Comparison of ENCODE assay signal across 1 cellular context in the genomic region with DNA sequence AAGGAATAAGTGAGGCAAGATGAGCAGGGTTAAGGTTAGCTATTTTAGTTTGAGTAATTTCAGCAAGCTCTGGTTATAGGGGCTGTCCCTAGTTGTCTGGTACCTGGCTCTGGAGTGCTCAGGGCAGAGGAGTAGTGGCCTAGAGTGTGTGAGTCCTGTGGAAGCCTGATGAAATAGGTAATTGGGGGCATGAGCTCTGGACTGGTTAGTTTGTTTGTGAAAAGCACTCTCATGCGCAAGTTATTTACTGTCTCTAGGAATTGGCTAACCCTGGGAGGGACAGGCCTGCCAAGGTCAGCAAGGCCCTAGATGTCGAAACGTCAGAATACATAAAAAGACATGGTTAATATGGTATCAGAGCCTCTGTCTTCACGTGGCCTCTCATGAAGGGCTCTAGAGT.
TF ChIP-seq lines count a peak whose summit lies in the region.

No MANE protein-coding gene starts in this region.

TF ChIP-seq in HepG2, 621 proteins besides CTCF, POLR2A, EP300 and RAD21 (continued from another document and continues in another):
- TF ChIP-seq, protein P1, sequence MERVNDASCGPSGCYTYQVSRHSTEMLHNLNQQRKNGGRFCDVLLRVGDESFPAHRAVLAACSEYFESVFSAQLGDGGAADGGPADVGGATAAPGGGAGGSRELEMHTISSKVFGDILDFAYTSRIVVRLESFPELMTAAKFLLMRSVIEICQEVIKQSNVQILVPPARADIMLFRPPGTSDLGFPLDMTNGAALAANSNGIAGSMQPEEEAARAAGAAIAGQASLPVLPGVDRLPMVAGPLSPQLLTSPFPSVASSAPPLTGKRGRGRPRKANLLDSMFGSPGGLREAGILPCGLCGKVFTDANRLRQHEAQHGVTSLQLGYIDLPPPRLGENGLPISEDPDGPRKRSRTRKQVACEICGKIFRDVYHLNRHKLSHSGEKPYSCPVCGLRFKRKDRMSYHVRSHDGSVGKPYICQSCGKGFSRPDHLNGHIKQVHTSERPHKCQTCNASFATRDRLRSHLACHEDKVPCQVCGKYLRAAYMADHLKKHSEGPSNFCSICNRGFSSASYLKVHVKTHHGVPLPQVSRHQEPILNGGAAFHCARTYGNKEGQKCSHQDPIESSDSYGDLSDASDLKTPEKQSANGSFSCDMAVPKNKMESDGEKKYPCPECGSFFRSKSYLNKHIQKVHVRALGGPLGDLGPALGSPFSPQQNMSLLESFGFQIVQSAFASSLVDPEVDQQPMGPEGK (CRISPR knock-in tag; IDR thresholded peaks at IDR 0.05) = no peak
- 0 out of 2 replicates have a peak, but pooled peaks have one; percentile 43 for TF ChIP-seq RARA (CRISPR knock-in tag; IDR thresholded peaks at IDR 0.05)
- TF ChIP-seq TEAD3 (CRISPR knock-in tag; optimal IDR thresholded peaks at IDR 0.05; ENCODE audit: borderline replicate concordance) = no peak
- no peak for TF ChIP-seq SIX4 (CRISPR knock-in tag; IDR thresholded peaks at IDR 0.05)
- no peak for TF ChIP-seq ZNF10 (CRISPR knock-in tag; IDR thresholded peaks at IDR 0.05; ENCODE audit: borderline replicate concordance, low read depth)
- no peak for TF ChIP-seq ZNF354B (CRISPR knock-in tag; IDR thresholded peaks at IDR 0.05)
- TF ChIP-seq ZSCAN9 (CRISPR knock-in tag; IDR thresholded peaks at IDR 0.05; ENCODE audit: borderline replicate concordance) = no peak
- TF ChIP-seq GFI1 (CRISPR knock-in tag; IDR thresholded peaks at IDR 0.05; ENCODE audit: borderline replicate concordance) = no peak
- TF ChIP-seq, protein P2, sequence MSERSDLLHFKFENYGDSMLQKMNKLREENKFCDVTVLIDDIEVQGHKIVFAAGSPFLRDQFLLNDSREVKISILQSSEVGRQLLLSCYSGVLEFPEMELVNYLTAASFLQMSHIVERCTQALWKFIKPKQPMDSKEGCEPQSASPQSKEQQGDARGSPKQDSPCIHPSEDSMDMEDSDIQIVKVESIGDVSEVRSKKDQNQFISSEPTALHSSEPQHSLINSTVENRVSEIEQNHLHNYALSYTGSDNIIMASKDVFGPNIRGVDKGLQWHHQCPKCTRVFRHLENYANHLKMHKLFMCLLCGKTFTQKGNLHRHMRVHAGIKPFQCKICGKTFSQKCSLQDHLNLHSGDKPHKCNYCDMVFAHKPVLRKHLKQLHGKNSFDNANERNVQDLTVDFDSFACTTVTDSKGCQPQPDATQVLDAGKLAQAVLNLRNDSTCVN (CRISPR knock-in tag; IDR thresholded peaks at IDR 0.05; ENCODE audit: borderline replicate concordance) = peak; percentile 45; the same call in 1 of the 2 replicates
- peak; percentile 34; the same call in 1 of the 2 replicates for TF ChIP-seq GATAD2A (CRISPR knock-in tag; IDR thresholded peaks at IDR 0.05)
- TF ChIP-seq MAF1 (CRISPR knock-in tag; IDR thresholded peaks at IDR 0.05; ENCODE audit: borderline replicate concordance) = no peak
- TF ChIP-seq ONECUT2 (CRISPR knock-in tag; IDR thresholded peaks at IDR 0.05) = no peak
- TF ChIP-seq, protein P3, sequence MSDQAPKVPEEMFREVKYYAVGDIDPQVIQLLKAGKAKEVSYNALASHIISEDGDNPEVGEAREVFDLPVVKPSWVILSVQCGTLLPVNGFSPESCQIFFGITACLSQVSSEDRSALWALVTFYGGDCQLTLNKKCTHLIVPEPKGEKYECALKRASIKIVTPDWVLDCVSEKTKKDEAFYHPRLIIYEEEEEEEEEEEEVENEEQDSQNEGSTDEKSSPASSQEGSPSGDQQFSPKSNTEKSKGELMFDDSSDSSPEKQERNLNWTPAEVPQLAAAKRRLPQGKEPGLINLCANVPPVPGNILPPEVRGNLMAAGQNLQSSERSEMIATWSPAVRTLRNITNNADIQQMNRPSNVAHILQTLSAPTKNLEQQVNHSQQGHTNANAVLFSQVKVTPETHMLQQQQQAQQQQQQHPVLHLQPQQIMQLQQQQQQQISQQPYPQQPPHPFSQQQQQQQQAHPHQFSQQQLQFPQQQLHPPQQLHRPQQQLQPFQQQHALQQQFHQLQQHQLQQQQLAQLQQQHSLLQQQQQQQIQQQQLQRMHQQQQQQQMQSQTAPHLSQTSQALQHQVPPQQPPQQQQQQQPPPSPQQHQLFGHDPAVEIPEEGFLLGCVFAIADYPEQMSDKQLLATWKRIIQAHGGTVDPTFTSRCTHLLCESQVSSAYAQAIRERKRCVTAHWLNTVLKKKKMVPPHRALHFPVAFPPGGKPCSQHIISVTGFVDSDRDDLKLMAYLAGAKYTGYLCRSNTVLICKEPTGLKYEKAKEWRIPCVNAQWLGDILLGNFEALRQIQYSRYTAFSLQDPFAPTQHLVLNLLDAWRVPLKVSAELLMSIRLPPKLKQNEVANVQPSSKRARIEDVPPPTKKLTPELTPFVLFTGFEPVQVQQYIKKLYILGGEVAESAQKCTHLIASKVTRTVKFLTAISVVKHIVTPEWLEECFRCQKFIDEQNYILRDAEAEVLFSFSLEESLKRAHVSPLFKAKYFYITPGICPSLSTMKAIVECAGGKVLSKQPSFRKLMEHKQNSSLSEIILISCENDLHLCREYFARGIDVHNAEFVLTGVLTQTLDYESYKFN (CRISPR knock-in tag; conservative IDR thresholded peaks at IDR 0.05) = peak; percentile 32
- TF ChIP-seq SOX5 (CRISPR knock-in tag; IDR thresholded peaks at IDR 0.05; ENCODE audit: borderline replicate concordance) = peak; percentile 11; the same call in 1 of the 2 replicates
- TF ChIP-seq TRIM24 (CRISPR knock-in tag; IDR thresholded peaks at IDR 0.05) = no peak
- no peak for TF ChIP-seq NFIC (IDR thresholded peaks at IDR 0.05; ENCODE audit: low read length)
- no peak for TF ChIP-seq PCBP2 (optimal IDR thresholded peaks at IDR 0.05; ENCODE audit: low read depth, low read length, poor library complexity, severe bottlenecking)
- TF ChIP-seq FOSL2 (CRISPR knock-in tag; IDR thresholded peaks at IDR 0.05) = peak; percentile 48
- peak; percentile 79 for TF ChIP-seq BCL6 (CRISPR knock-in tag; IDR thresholded peaks at IDR 0.05)
- no peak for TF ChIP-seq KDM1A (CRISPR knock-in tag; IDR thresholded peaks at IDR 0.05)
- TF ChIP-seq ZNF563 (CRISPR knock-in tag; IDR thresholded peaks at IDR 0.05) = no peak
- no peak for TF ChIP-seq AGO2 (optimal IDR thresholded peaks at IDR 0.05; ENCODE audit: low read depth, low read length)
- TF ChIP-seq ZMYM4 (CRISPR knock-in tag; IDR thresholded peaks at IDR 0.05) = peak; percentile 67; the same call in 1 of the 2 replicates
- TF ChIP-seq SOX13 (IDR thresholded peaks at IDR 0.05) = no peak
- peak in 1 of 2 experiments; percentile 19; a peak in 1 of 4 replicates for TF ChIP-seq SOX13 (CRISPR knock-in tag; conservative IDR thresholded peaks at IDR 0.05 in 1 of 2, IDR thresholded peaks at IDR 0.05 in 1 of 2)
- no peak for TF ChIP-seq ZNF891 (CRISPR knock-in tag; IDR thresholded peaks at IDR 0.05)
- no peak for TF ChIP-seq CREM (IDR thresholded peaks at IDR 0.05)
- TF ChIP-seq CREM (CRISPR knock-in tag; IDR thresholded peaks at IDR 0.05) = no peak
- 0 out of 2 replicates have a peak, but pooled peaks have one; percentile 31 for TF ChIP-seq MED1 (CRISPR knock-in tag; IDR thresholded peaks at IDR 0.05)
- TF ChIP-seq SRSF1 (optimal IDR thresholded peaks at IDR 0.05; ENCODE audit: low read depth, low read length) = no peak
- TF ChIP-seq ZNF598 (CRISPR knock-in tag; IDR thresholded peaks at IDR 0.05; ENCODE audit: borderline replicate concordance) = no peak
- no peak for TF ChIP-seq ATF1 (CRISPR knock-in tag; IDR thresholded peaks at IDR 0.05)
- TF ChIP-seq SALL1 (CRISPR knock-in tag; IDR thresholded peaks at IDR 0.05) = peak; percentile 47
- TF ChIP-seq ZSCAN21 (CRISPR knock-in tag; IDR thresholded peaks at IDR 0.05; ENCODE audit: borderline replicate concordance) = no peak
- no peak for TF ChIP-seq PHB2 (IDR thresholded peaks at IDR 0.05; ENCODE audit: partially characterized antibody)
- no peak for TF ChIP-seq TBL1XR1 (IDR thresholded peaks at IDR 0.05; ENCODE audit: borderline replicate concordance, low read length, partially characterized antibody)
- TF ChIP-seq, protein P4, sequence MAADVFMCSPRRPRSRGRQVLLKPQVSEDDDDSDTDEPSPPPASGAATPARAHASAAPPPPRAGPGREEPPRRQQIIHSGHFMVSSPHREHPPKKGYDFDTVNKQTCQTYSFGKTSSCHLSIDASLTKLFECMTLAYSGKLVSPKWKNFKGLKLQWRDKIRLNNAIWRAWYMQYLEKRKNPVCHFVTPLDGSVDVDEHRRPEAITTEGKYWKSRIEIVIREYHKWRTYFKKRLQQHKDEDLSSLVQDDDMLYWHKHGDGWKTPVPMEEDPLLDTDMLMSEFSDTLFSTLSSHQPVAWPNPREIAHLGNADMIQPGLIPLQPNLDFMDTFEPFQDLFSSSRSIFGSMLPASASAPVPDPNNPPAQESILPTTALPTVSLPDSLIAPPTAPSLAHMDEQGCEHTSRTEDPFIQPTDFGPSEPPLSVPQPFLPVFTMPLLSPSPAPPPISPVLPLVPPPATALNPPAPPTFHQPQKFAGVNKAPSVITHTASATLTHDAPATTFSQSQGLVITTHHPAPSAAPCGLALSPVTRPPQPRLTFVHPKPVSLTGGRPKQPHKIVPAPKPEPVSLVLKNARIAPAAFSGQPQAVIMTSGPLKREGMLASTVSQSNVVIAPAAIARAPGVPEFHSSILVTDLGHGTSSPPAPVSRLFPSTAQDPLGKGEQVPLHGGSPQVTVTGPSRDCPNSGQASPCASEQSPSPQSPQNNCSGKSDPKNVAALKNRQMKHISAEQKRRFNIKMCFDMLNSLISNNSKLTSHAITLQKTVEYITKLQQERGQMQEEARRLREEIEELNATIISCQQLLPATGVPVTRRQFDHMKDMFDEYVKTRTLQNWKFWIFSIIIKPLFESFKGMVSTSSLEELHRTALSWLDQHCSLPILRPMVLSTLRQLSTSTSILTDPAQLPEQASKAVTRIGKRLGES (CRISPR knock-in tag; IDR thresholded peaks at IDR 0.05; ENCODE audit: borderline replicate concordance) = no peak
- no peak for TF ChIP-seq ZNF709 (CRISPR knock-in tag; IDR thresholded peaks at IDR 0.05)
- TF ChIP-seq NR2F2 (IDR thresholded peaks at IDR 0.05; ENCODE audit: borderline replicate concordance, low read depth) = no peak
- no peak for TF ChIP-seq JUNB (CRISPR knock-in tag; IDR thresholded peaks at IDR 0.05; ENCODE audit: borderline replicate concordance)
- TF ChIP-seq ZNF552 (CRISPR knock-in tag; IDR thresholded peaks at IDR 0.05; ENCODE audit: borderline replicate concordance) = no peak
- no peak for TF ChIP-seq ZNF605 (CRISPR knock-in tag; IDR thresholded peaks at IDR 0.05)
- TF ChIP-seq SSRP1 (CRISPR knock-in tag; IDR thresholded peaks at IDR 0.05) = no peak
- no peak for TF ChIP-seq KAT2B (IDR thresholded peaks at IDR 0.05; ENCODE audit: borderline replicate concordance, low read depth, low read length)
- peak; percentile 20; the same call in 1 of the 2 replicates for TF ChIP-seq FOXK1 (CRISPR knock-in tag; IDR thresholded peaks at IDR 0.05; ENCODE audit: borderline replicate concordance, low read depth)
- TF ChIP-seq, protein P5, sequence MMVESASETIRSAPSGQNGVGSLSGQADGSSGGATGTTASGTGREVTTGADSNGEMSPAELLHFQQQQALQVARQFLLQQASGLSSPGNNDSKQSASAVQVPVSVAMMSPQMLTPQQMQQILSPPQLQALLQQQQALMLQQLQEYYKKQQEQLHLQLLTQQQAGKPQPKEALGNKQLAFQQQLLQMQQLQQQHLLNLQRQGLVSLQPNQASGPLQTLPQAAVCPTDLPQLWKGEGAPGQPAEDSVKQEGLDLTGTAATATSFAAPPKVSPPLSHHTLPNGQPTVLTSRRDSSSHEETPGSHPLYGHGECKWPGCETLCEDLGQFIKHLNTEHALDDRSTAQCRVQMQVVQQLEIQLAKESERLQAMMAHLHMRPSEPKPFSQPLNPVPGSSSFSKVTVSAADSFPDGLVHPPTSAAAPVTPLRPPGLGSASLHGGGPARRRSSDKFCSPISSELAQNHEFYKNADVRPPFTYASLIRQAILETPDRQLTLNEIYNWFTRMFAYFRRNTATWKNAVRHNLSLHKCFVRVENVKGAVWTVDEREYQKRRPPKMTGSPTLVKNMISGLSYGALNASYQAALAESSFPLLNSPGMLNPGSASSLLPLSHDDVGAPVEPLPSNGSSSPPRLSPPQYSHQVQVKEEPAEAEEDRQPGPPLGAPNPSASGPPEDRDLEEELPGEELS (CRISPR knock-in tag; IDR thresholded peaks at IDR 0.05) = peak; percentile 46; the same call in 1 of the 2 replicates
- TF ChIP-seq NR2C2 (CRISPR knock-in tag; IDR thresholded peaks at IDR 0.05; ENCODE audit: borderline replicate concordance) = peak; percentile 65
- peak; percentile 45; the same call in 1 of the 2 replicates for TF ChIP-seq FOXA3 (CRISPR knock-in tag; IDR thresholded peaks at IDR 0.05)
- TF ChIP-seq ZSCAN31 (CRISPR knock-in tag; IDR thresholded peaks at IDR 0.05; ENCODE audit: low read depth) = no peak
- TF ChIP-seq SOX6 (IDR thresholded peaks at IDR 0.05) = no peak
- TF ChIP-seq SOX6 (CRISPR knock-in tag; IDR thresholded peaks at IDR 0.05) = peak; percentile 67
- TF ChIP-seq, protein P6, sequence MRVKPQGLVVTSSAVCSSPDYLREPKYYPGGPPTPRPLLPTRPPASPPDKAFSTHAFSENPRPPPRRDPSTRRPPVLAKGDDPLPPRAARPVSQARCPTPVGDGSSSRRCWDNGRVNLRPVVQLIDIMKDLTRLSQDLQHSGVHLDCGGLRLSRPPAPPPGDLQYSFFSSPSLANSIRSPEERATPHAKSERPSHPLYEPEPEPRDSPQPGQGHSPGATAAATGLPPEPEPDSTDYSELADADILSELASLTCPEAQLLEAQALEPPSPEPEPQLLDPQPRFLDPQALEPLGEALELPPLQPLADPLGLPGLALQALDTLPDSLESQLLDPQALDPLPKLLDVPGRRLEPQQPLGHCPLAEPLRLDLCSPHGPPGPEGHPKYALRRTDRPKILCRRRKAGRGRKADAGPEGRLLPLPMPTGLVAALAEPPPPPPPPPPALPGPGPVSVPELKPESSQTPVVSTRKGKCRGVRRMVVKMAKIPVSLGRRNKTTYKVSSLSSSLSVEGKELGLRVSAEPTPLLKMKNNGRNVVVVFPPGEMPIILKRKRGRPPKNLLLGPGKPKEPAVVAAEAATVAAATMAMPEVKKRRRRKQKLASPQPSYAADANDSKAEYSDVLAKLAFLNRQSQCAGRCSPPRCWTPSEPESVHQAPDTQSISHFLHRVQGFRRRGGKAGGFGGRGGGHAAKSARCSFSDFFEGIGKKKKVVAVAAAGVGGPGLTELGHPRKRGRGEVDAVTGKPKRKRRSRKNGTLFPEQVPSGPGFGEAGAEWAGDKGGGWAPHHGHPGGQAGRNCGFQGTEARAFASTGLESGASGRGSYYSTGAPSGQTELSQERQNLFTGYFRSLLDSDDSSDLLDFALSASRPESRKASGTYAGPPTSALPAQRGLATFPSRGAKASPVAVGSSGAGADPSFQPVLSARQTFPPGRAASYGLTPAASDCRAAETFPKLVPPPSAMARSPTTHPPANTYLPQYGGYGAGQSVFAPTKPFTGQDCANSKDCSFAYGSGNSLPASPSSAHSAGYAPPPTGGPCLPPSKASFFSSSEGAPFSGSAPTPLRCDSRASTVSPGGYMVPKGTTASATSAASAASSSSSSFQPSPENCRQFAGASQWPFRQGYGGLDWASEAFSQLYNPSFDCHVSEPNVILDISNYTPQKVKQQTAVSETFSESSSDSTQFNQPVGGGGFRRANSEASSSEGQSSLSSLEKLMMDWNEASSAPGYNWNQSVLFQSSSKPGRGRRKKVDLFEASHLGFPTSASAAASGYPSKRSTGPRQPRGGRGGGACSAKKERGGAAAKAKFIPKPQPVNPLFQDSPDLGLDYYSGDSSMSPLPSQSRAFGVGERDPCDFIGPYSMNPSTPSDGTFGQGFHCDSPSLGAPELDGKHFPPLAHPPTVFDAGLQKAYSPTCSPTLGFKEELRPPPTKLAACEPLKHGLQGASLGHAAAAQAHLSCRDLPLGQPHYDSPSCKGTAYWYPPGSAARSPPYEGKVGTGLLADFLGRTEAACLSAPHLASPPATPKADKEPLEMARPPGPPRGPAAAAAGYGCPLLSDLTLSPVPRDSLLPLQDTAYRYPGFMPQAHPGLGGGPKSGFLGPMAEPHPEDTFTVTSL (CRISPR knock-in tag; IDR thresholded peaks at IDR 0.05; ENCODE audit: borderline replicate concordance) = no peak
- peak; percentile 47; the same call in 1 of the 2 replicates for TF ChIP-seq HNF4A (CRISPR knock-in tag; IDR thresholded peaks at IDR 0.05)
